In genomic region chr7:801940-802364, GRCh38 we compare ENCODE assay signal across 2 cellular contexts.
TF ChIP-seq lines count a peak whose summit lies in the region.

No MANE protein-coding gene starts in this region.

TF ChIP-seq in IMR-90, 13 proteins besides CTCF, POLR2A, EP300 and RAD21:
- TF ChIP-seq FOS (IDR thresholded peaks at IDR 0.05; ENCODE audit: low read depth, low read length) (no peak), CHD1 (IDR thresholded peaks at IDR 0.05; ENCODE audit: low read depth, low read length) (no peak), BHLHE40 (IDR thresholded peaks at IDR 0.05; ENCODE audit: low read depth, low read length) (no peak), RFX5 (IDR thresholded peaks at IDR 0.05; ENCODE audit: low read depth, low read length) (no peak), SMC3 (IDR thresholded peaks at IDR 0.05; ENCODE audit: low read depth, low read length) (no peak), MAFK (IDR thresholded peaks at IDR 0.05; ENCODE audit: low read depth, low read length) (no peak), MAZ (IDR thresholded peaks at IDR 0.05; ENCODE audit: borderline replicate concordance, low read depth, low read length) (no peak), RCOR1 (IDR thresholded peaks at IDR 0.05; ENCODE audit: insufficient replicate concordance, low read length) (no peak)

TF ChIP-seq in K562, 482 proteins besides CTCF, POLR2A, EP300 and RAD21:
- TF ChIP-seq, protein P1, sequence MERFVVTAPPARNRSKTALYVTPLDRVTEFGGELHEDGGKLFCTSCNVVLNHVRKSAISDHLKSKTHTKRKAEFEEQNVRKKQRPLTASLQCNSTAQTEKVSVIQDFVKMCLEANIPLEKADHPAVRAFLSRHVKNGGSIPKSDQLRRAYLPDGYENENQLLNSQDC (CRISPR knock-in tag; IDR thresholded peaks at IDR 0.05): no peak
- TF ChIP-seq NFIC (IDR thresholded peaks at IDR 0.05): 0 out of 2 replicates have a peak, but pooled peaks have one; percentile 18
- no peak for TF ChIP-seq ZNF347 (CRISPR knock-in tag; IDR thresholded peaks at IDR 0.05; ENCODE audit: low read depth)
- no peak for TF ChIP-seq ATF6 (CRISPR knock-in tag; IDR thresholded peaks at IDR 0.05)
